In genomic region chr14:31341280-31341679, GRCh38 we compare ENCODE assay signal across 20 cellular contexts.
DNase-seq lines count a peak whose midpoint lies in the region; ATAC-seq, FAIRE-seq and TF ChIP-seq lines count a peak whose summit lies in the region.
"Had no signal": no experiment of that assay in that cellular context is flagged by ENCODE, and none has a peak within 500 bp of the region (broad histone marks: within the 10 kb centered on the region; RNA-seq: fewer than 3 reads in every experiment).

No MANE protein-coding gene starts in this region.

- no peak overlapping the region for H3K4me2 ChIP-seq in HepG2 (ENCODE audit: low read depth, low read length)
- H3K4me2 ChIP-seq: BLaER1 treated with 17β-estradiol and CSF1 and Interleukin-3, amounts not matched to agents 10 nM and 100 nM had no signal

- H3K36me3 ChIP-seq in HepG2 (replicated peaks in 1 of 2; ENCODE audit: control insufficient read depth in 1 of 2, insufficient read depth in 2 of 2, low read length in 2 of 2) (peaks cover 4 to 23% of the 10 kb centered on the region in 2 experiments; a peak in 4 of 5 replicates), right lobe of liver (peaks cover 0 to 19% (median 3%) of the 10 kb centered on the region in 4 donors), psoas muscle (ENCODE audit: insufficient read depth in 1 of 2, low read depth in 1 of 2) (peaks cover 0 to 46% of the 10 kb centered on the region in 2 donors)

- no peak overlapping the region for H3K27ac Mint-ChIP-seq in WTC11
- no peak overlapping the region for H3K27ac Mint-ChIP-seq in mesothelial cell of epicardium
- H3K27ac Mint-ChIP-seq: B cell; CD4-positive, alpha-beta T cell; CD8-positive, alpha-beta T cell had no signal

- no peak for TF ChIP-seq EP300 in HepG2 (IDR thresholded peaks at IDR 0.05; ENCODE audit: low read depth in 2 of 2, low read length in 2 of 2)
- TF ChIP-seq EP300 in HepG2 (CRISPR knock-in tag; IDR thresholded peaks at IDR 0.05; ENCODE audit: borderline replicate concordance) = no peak
- TF ChIP-seq EP300 in Ishikawa (IDR thresholded peaks at IDR 0.05; ENCODE audit: borderline replicate concordance) = no peak

- POLR2A ChIA-PET in HepG2 (lab: Yijun Ruan, JAX) (no interaction called here), WTC11 (lab: Charles Lee) (no interaction called here), HEK293T (lab: Yijun Ruan, JAX) (no interaction called here)

- H3K36me3 Mint-ChIP-seq in WTC11 (peaks cover 6% of the 10 kb centered on the region), mesothelial cell of epicardium (peaks cover 17% of the 10 kb centered on the region)

- no peak for TF ChIP-seq POLR2A in HepG2 (IDR thresholded peaks at IDR 0.05; ENCODE audit: insufficient read depth in 1 of 2, low read depth in 2 of 2, low read length in 2 of 2)
- no peak for TF ChIP-seq POLR2A in right lobe of liver (IDR thresholded peaks at IDR 0.05)

- H3K79me2 ChIP-seq in HepG2 (ENCODE audit: insufficient read depth, low read length) = no peaks in the 10 kb centered on the region

- H3K27me3 Mint-ChIP-seq in WTC11 (ENCODE audit: low read depth) = no peaks in the 10 kb centered on the region
- H3K27me3 Mint-ChIP-seq in mesothelial cell of epicardium (ENCODE audit: low read depth) = no peaks in the 10 kb centered on the region
- H3K27me3 Mint-ChIP-seq: B cell; CD4-positive, alpha-beta T cell had no signal

- FAIRE-seq in HepG2 (lab: Jason Lieb, UNC) = no peak
- FAIRE-seq: D721Med, GM12891 had no signal

- ATAC-seq in HepG2 (no peak), right lobe of liver (no peak), WTC11 (no peak), psoas muscle (no peak)
- ATAC-seq: CD8-positive, alpha-beta T cell had no signal

- no TSS peak for BruUV-seq in HepG2 (replicated peaks; lab: Mats Ljungman, UMichigan)

- H3K4me1 Mint-ChIP-seq in WTC11 (no peaks in the 10 kb centered on the region), mesothelial cell of epicardium (no peaks in the 10 kb centered on the region)
- H3K4me1 Mint-ChIP-seq: B cell had no signal

- H3K4me3 Mint-ChIP-seq in WTC11 (no peak overlapping the region), mesothelial cell of epicardium (no peak overlapping the region)
- H3K4me3 Mint-ChIP-seq: B cell; CD4-positive, alpha-beta T cell; CD8-positive, alpha-beta T cell had no signal

- H3K27ac ChIP-seq in HepG2 (ENCODE audit: extremely low read length, insufficient read depth, low read length) = no peak overlapping the region
- peak overlapping the region in 1 of 3 donors; percentile 58 for H3K27ac ChIP-seq in right lobe of liver
- peak overlapping the region; percentile 57 for H3K27ac ChIP-seq in psoas muscle
- H3K27ac ChIP-seq: BLaER1 treated with 17β-estradiol and CSF1 and Interleukin-3, amounts not matched to agents 10 nM and 100 nM; C4-2B had no signal

- CTCF ChIA-PET in HepG2 (lab: Yijun Ruan, JAX; ENCODE audit: low intra/inter-chr PET ratio, low total read pairs) = no interaction called here
- CTCF ChIA-PET in WTC11 (lab: Charles Lee) = no interaction called here
- CTCF ChIA-PET in HEK293T (lab: Yijun Ruan, JAX) = no interaction called here

- peaks cover 13% of the 10 kb centered on the region for H3K4me1 ChIP-seq in HepG2 (ENCODE audit: insufficient read depth, low read length)
- peaks cover 0 to 16% (median 4%) of the 10 kb centered on the region in 4 donors for H3K4me1 ChIP-seq in right lobe of liver
- H3K4me1 ChIP-seq in psoas muscle = peaks cover 25% of the 10 kb centered on the region
- H3K4me1 ChIP-seq: BLaER1 treated with 17β-estradiol and CSF1 and Interleukin-3, amounts not matched to agents 10 nM and 100 nM; Caco-2 had no signal

- TF ChIP-seq RAD21 in HepG2 (CRISPR knock-in tag; IDR thresholded peaks at IDR 0.05) = no peak
- TF ChIP-seq RAD21 in Ishikawa (IDR thresholded peaks at IDR 0.05; ENCODE audit: low read depth) = no peak

- no peak for DNase-seq in HepG2 (ENCODE audit: low spot score)
- DNase-seq in right lobe of liver = no peak
- no peak for DNase-seq in WTC11 (ENCODE audit: low spot score)
- no peak for DNase-seq in psoas muscle
- DNase-seq in HEK293T (ENCODE audit: extremely low spot score) = no peak
- no peak for DNase-seq in mesothelial cell of epicardium (ENCODE audit: low spot score in 2 of 2, unreplicated experiment in 2 of 2)
- no peak for DNase-seq in central memory CD4-positive, alpha-beta T cell
- DNase-seq: ACHN; Caco-2; Calu3; CD4-positive, alpha-beta T cell; CD8-positive, alpha-beta T cell; DMS79 treated with DMSO at 0.1 percent for 48 hours; GF-D8 had no signal

- H3K9ac ChIP-seq in HepG2 (ENCODE audit: insufficient read depth, low read depth, low read length) = no peak overlapping the region
- H3K9ac ChIP-seq: BLaER1 treated with 17β-estradiol and CSF1 and Interleukin-3, amounts not matched to agents 10 nM and 100 nM had no signal

- H4K20me1 ChIP-seq in HepG2 (ENCODE audit: insufficient read depth, low read length) = no peaks in the 10 kb centered on the region
- H4K20me1 ChIP-seq: BLaER1 treated with 17β-estradiol and CSF1 and Interleukin-3, amounts not matched to agents 10 nM and 100 nM had no signal

- H3K9me3 ChIP-seq in HepG2 (ENCODE audit: low read length) (no peaks in the 10 kb centered on the region), right lobe of liver (no peaks in the 10 kb centered on the region), psoas muscle (no peaks in the 10 kb centered on the region)
- H3K9me3 ChIP-seq: BLaER1 treated with 17β-estradiol and CSF1 and Interleukin-3, amounts not matched to agents 10 nM and 100 nM; Caco-2 had no signal

- intact Hi-C loops in HepG2 (cut with micrococcal nuclease; ENCODE audit: unreplicated experiment) = no loop called here
- intact Hi-C loops in right lobe of liver (cut with DNase I) = no loop called here
- intact Hi-C loops in psoas muscle (cut with DNase I) = no loop called here

- no peak for TF ChIP-seq CTCF in HepG2 (CRISPR knock-in tag; IDR thresholded peaks at IDR 0.05)
- TF ChIP-seq CTCF in right lobe of liver (IDR thresholded peaks at IDR 0.05) = no peak
- no peak for TF ChIP-seq CTCF in WTC11 (IDR thresholded peaks at IDR 0.05)
- no peak for TF ChIP-seq CTCF in psoas muscle (IDR thresholded peaks at IDR 0.05)
- no peak for TF ChIP-seq CTCF in mesothelial cell of epicardium (IDR thresholded peaks at IDR 0.05; ENCODE audit: unreplicated experiment)

- H3K4me3 ChIP-seq in HepG2 (replicated peaks in 1 of 3; ENCODE audit: insufficient read depth in 1 of 3, low read depth in 2 of 3, low read length in 3 of 3) (no peak overlapping the region), right lobe of liver (no peak overlapping the region), psoas muscle (no peak overlapping the region)
- H3K4me3 ChIP-seq: BLaER1 treated with 17β-estradiol and CSF1 and Interleukin-3, amounts not matched to agents 10 nM and 100 nM had no signal

- H3K27me3 ChIP-seq in HepG2 (ENCODE audit: control insufficient read depth in 1 of 2, insufficient read depth in 2 of 2, low read length in 2 of 2) = no peaks in the 10 kb centered on the region
- no peaks in the 10 kb centered on the region for H3K27me3 ChIP-seq in right lobe of liver
- H3K27me3 ChIP-seq in psoas muscle (ENCODE audit: insufficient read depth in 3 of 3, low read length in 2 of 3) = no peaks in the 10 kb centered on the region
- H3K27me3 ChIP-seq: BLaER1 treated with 17β-estradiol and CSF1 and Interleukin-3, amounts not matched to agents 10 nM and 100 nM had no signal

- in situ Hi-C loops in HepG2 (cut with HindIII; ENCODE audit: extremely low pct_ligation_motif_present, low pct_unique_long_range_greater_than_20kb) = no loop called here

- H3K9me3 Mint-ChIP-seq in WTC11 (no peaks in the 10 kb centered on the region), mesothelial cell of epicardium (no peaks in the 10 kb centered on the region)
- H3K9me3 Mint-ChIP-seq: CD4-positive, alpha-beta T cell; CD8-positive, alpha-beta T cell had no signal

- WGBS in HepG2 (ENCODE audit: low lambda C conversion rate) = 96% methylated on average over 3 of the region's 3 CpGs
- 100% methylated on average over 2 of the region's 3 CpGs for WGBS in right lobe of liver (ENCODE audit: insufficient coverage, low coverage, low lambda C conversion rate, missing lambda C conversion rate)
- 97 to 100% (median 100%) methylated on average over 3 of the region's 3 CpGs for WGBS in psoas muscle, 3 donors

- H2AFZ ChIP-seq in HepG2 (ENCODE audit: low read length) = no peak overlapping the region

TF ChIP-seq in Ishikawa, 13 proteins besides CTCF, POLR2A, EP300 and RAD21:
- TF ChIP-seq NFIC (IDR thresholded peaks at IDR 0.05) (no peak), TEAD4 (IDR thresholded peaks at IDR 0.05) (no peak), CEBPB (IDR thresholded peaks at IDR 0.05) (peak; percentile 54; the same call in 1 of the 2 replicates)

TF ChIP-seq in WTC11, 78 proteins besides CTCF, POLR2A, EP300 and RAD21 (continues in another document):
- TF ChIP-seq ZMAT4 (CRISPR knock-in tag; IDR thresholded peaks at IDR 0.05) (no peak), GABPB1 (CRISPR knock-in tag; IDR thresholded peaks at IDR 0.05) (peak; percentile 74), SOX15 (CRISPR knock-in tag; IDR thresholded peaks at IDR 0.05) (no peak)
- TF ChIP-seq, protein P1, sequence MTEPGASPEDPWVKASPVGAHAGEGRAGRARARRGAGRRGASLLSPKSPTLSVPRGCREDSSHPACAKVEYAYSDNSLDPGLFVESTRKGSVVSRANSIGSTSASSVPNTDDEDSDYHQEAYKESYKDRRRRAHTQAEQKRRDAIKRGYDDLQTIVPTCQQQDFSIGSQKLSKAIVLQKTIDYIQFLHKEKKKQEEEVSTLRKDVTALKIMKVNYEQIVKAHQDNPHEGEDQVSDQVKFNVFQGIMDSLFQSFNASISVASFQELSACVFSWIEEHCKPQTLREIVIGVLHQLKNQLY (CRISPR knock-in tag; IDR thresholded peaks at IDR 0.05) = no peak

TF ChIP-seq in HEK293T, 16 proteins besides CTCF, POLR2A, EP300 and RAD21 (continues in another document):
- TF ChIP-seq FOXK2 (IDR thresholded peaks at IDR 0.05) (no peak), SP1 (IDR thresholded peaks at IDR 0.05) (no peak), NFRKB (IDR thresholded peaks at IDR 0.05) (no peak), TARDBP (IDR thresholded peaks at IDR 0.05) (no peak), HDGF (IDR thresholded peaks at IDR 0.05; ENCODE audit: borderline replicate concordance) (no peak), CTBP1 (IDR thresholded peaks at IDR 0.05; ENCODE audit: borderline replicate concordance) (no peak), FOXA1 (IDR thresholded peaks at IDR 0.05) (no peak), ELF4 (IDR thresholded peaks at IDR 0.05) (no peak), ARNT (IDR thresholded peaks at IDR 0.05) (no peak), SUZ12 (IDR thresholded peaks at IDR 0.05) (no peak), BHLHE40 (IDR thresholded peaks at IDR 0.05; ENCODE audit: borderline replicate concordance) (no peak)

Comparison
In these comparisons a context has a peak if more than half of its experiments do, and no peak if none do; other contexts are left out.
1. Of the 50 proteins assayed by ChIP-seq in both HepG2 and WTC11: peak only in HepG2: ZNF121; only in WTC11: GABPB1; in both: none; in neither: 48.